Comparison of ENCODE assay signal across 1 cellular context in genomic region chr19:8360196-8360595, GRCh38.
TF ChIP-seq lines count a peak whose summit lies in the region.

No MANE protein-coding gene starts in this region.

TF ChIP-seq in HepG2, 621 proteins besides CTCF, POLR2A, EP300 and RAD21:
- TF ChIP-seq ZMYM2 (CRISPR knock-in tag; IDR thresholded peaks at IDR 0.05) (peak; percentile 29; the same call in 1 of the 2 replicates), ZNF576 (CRISPR knock-in tag; IDR thresholded peaks at IDR 0.05) (no peak), ATF4 (CRISPR knock-in tag; IDR thresholded peaks at IDR 0.05) (no peak), XBP1 (CRISPR knock-in tag; IDR thresholded peaks at IDR 0.05) (no peak), ZNF460 (CRISPR knock-in tag; IDR thresholded peaks at IDR 0.05; ENCODE audit: borderline replicate concordance) (no peak), ASH2L (IDR thresholded peaks at IDR 0.05; ENCODE audit: insufficient read length, low read depth, low read length) (no peak), GTF2F1 (IDR thresholded peaks at IDR 0.05; ENCODE audit: low read length) (no peak), SMARCC2 (IDR thresholded peaks at IDR 0.05) (no peak), ZBTB7A (CRISPR knock-in tag; IDR thresholded peaks at IDR 0.05) (no peak), ELK4 (CRISPR knock-in tag; IDR thresholded peaks at IDR 0.05; ENCODE audit: borderline replicate concordance) (no peak), GLI4 (CRISPR knock-in tag; IDR thresholded peaks at IDR 0.05; ENCODE audit: borderline replicate concordance) (no peak), DMTF1 (CRISPR knock-in tag; IDR thresholded peaks at IDR 0.05) (no peak), RARA (CRISPR knock-in tag; IDR thresholded peaks at IDR 0.05) (0 out of 2 replicates have a peak, but pooled peaks have one; percentile 20), ZNF839 (CRISPR knock-in tag; IDR thresholded peaks at IDR 0.05; ENCODE audit: borderline replicate concordance) (no peak), SMAD3 (CRISPR knock-in tag; IDR thresholded peaks at IDR 0.05) (no peak), SALL2 (CRISPR knock-in tag; IDR thresholded peaks at IDR 0.05) (no peak), ZNF207 (IDR thresholded peaks at IDR 0.05; ENCODE audit: borderline replicate concordance) (no peak), REPIN1 (CRISPR knock-in tag; IDR thresholded peaks at IDR 0.05; ENCODE audit: borderline replicate concordance, low read depth) (no peak), MED1 (CRISPR knock-in tag; IDR thresholded peaks at IDR 0.05) (no peak), STAT6 (CRISPR knock-in tag; IDR thresholded peaks at IDR 0.05; ENCODE audit: borderline replicate concordance) (no peak), ZNF337 (CRISPR knock-in tag; IDR thresholded peaks at IDR 0.05; ENCODE audit: borderline replicate concordance, low read depth) (no peak), ZMYM3 (CRISPR knock-in tag; IDR thresholded peaks at IDR 0.05) (peak; percentile 23; the same call in 1 of the 2 replicates), LCORL (IDR thresholded peaks at IDR 0.05) (peak; percentile 49; the same call in 1 of the 2 replicates), LCORL (CRISPR knock-in tag; IDR thresholded peaks at IDR 0.05) (peak; percentile 46; the same call in 1 of the 2 replicates)
- TF ChIP-seq, protein P1, sequence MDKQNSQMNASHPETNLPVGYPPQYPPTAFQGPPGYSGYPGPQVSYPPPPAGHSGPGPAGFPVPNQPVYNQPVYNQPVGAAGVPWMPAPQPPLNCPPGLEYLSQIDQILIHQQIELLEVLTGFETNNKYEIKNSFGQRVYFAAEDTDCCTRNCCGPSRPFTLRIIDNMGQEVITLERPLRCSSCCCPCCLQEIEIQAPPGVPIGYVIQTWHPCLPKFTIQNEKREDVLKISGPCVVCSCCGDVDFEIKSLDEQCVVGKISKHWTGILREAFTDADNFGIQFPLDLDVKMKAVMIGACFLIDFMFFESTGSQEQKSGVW (CRISPR knock-in tag; IDR thresholded peaks at IDR 0.05; ENCODE audit: borderline replicate concordance), result no peak
- TF ChIP-seq, protein P2, sequence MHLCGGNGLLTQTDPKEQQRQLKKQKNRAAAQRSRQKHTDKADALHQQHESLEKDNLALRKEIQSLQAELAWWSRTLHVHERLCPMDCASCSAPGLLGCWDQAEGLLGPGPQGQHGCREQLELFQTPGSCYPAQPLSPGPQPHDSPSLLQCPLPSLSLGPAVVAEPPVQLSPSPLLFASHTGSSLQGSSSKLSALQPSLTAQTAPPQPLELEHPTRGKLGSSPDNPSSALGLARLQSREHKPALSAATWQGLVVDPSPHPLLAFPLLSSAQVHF (CRISPR knock-in tag; IDR thresholded peaks at IDR 0.05), result no peak
- TF ChIP-seq, protein P3, sequence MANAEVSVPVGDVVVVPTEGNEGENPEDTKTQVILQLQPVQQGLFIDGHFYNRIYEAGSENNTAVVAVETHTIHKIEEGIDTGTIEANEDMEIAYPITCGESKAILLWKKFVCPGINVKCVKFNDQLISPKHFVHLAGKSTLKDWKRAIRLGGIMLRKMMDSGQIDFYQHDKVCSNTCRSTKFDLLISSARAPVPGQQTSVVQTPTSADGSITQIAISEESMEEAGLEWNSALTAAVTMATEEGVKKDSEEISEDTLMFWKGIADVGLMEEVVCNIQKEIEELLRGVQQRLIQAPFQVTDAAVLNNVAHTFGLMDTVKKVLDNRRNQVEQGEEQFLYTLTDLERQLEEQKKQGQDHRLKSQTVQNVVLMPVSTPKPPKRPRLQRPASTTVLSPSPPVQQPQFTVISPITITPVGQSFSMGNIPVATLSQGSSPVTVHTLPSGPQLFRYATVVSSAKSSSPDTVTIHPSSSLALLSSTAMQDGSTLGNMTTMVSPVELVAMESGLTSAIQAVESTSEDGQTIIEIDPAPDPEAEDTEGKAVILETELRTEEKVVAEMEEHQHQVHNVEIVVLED (CRISPR knock-in tag; IDR thresholded peaks at IDR 0.05; ENCODE audit: borderline replicate concordance), result no peak
